26 cellular contexts compared by ENCODE assay signal in genomic region chr3:180531303-180532278, GRCh38.
"Had no signal": no experiment of that assay in that cellular context is flagged by ENCODE, and none has a peak within 500 bp of the region (broad histone marks: within the 10 kb centered on the region; RNA-seq: fewer than 3 reads in every experiment).

No MANE protein-coding gene starts in this region.

- H3K27me3 Mint-ChIP-seq: activated CD4-positive, alpha-beta T cell treated with anti-CD3 and anti-CD28 coated beads for 36 hours; activated CD4-positive, alpha-beta T cell treated with anti-CD3 and anti-CD28 coated beads, Interleukin-2, amount 10 ng/mL, durations not matched to agents 24 days and 14 days; activated naive CD4-positive, alpha-beta T cell treated with anti-CD3 and anti-CD28 coated beads, Interleukin-2, amount 10 ng/mL, durations not matched to agents 7 days and 5 days; central memory CD8-positive, alpha-beta T cell had no signal

- H3K4me3 Mint-ChIP-seq: activated CD4-positive, alpha-beta memory T cell treated with anti-CD3 and anti-CD28 coated beads for 36 hours; activated CD4-positive, alpha-beta T cell treated with anti-CD3 and anti-CD28 coated beads for 36 hours; activated CD4-positive, alpha-beta T cell treated with anti-CD3 and anti-CD28 coated beads, Interleukin-2, amount 10 ng/mL, durations not matched to agents 24 days and 14 days; activated naive CD4-positive, alpha-beta T cell treated with anti-CD3 and anti-CD28 coated beads, Interleukin-2, amount 10 ng/mL, durations not matched to agents 7 days and 5 days; activated naive CD8-positive, alpha-beta T cell treated with anti-CD3 and anti-CD28 coated beads, Interleukin-2, amount 10 ng/mL, durations not matched to agents 7 days and 5 days; activated T-cell treated with anti-CD3 and anti-CD28 coated beads, Interleukin-2, amount 50 U/mL, for 24 hours; activated T-cell treated with anti-CD3 and anti-CD28 coated beads, Interleukin-2, amount 50 U/mL, for 72 hours; central memory CD8-positive, alpha-beta T cell; effector memory CD8-positive, alpha-beta T cell had no signal

- ATAC-seq: activated CD4-positive, alpha-beta T cell treated with anti-CD3 and anti-CD28 coated beads for 36 hours; activated naive CD4-positive, alpha-beta T cell treated with anti-CD3 and anti-CD28 coated beads, Interleukin-2, amount 50 U/mL, for 72 hours; activated T-cell treated with anti-CD3 and anti-CD28 coated beads, Interleukin-2, amount 50 U/mL, for 72 hours; effector memory CD8-positive, alpha-beta T cell; foreskin keratinocyte; gastrocnemius medialis had no signal

- H3K4me1 Mint-ChIP-seq: activated CD4-positive, alpha-beta T cell treated with anti-CD3 and anti-CD28 coated beads for 36 hours; activated CD4-positive, alpha-beta T cell treated with anti-CD3 and anti-CD28 coated beads, Interleukin-2, amount 10 ng/mL, durations not matched to agents 24 days and 14 days; activated naive CD4-positive, alpha-beta T cell treated with anti-CD3 and anti-CD28 coated beads, Interleukin-2, amount 10 ng/mL, durations not matched to agents 7 days and 5 days; activated naive CD8-positive, alpha-beta T cell treated with anti-CD3 and anti-CD28 coated beads, Interleukin-2, amount 10 ng/mL, durations not matched to agents 7 days and 5 days; central memory CD8-positive, alpha-beta T cell had no signal

- H3K27me3 ChIP-seq: brain microvascular endothelial cell, foreskin keratinocyte, gastrocnemius medialis had no signal

- H3K9me3 Mint-ChIP-seq: activated CD4-positive, alpha-beta memory T cell treated with anti-CD3 and anti-CD28 coated beads for 36 hours; activated CD4-positive, alpha-beta T cell treated with anti-CD3 and anti-CD28 coated beads, Interleukin-2, amount 10 ng/mL, durations not matched to agents 24 days and 14 days; activated naive CD4-positive, alpha-beta T cell treated with anti-CD3 and anti-CD28 coated beads, Interleukin-2, amount 10 ng/mL, durations not matched to agents 7 days and 5 days; activated naive CD4-positive, alpha-beta T cell treated with anti-CD3 and anti-CD28 coated beads, Interleukin-2, amount 50 U/mL, for 72 hours; activated naive CD8-positive, alpha-beta T cell treated with anti-CD3 and anti-CD28 coated beads, Interleukin-2, amount 10 ng/mL, durations not matched to agents 7 days and 5 days; activated T-cell treated with anti-CD3 and anti-CD28 coated beads, Interleukin-2, amount 50 U/mL, for 24 hours; central memory CD8-positive, alpha-beta T cell had no signal

- H3K9me3 ChIP-seq: gastrocnemius medialis had no signal

- H3K36me3 Mint-ChIP-seq: activated CD4-positive, alpha-beta memory T cell treated with anti-CD3 and anti-CD28 coated beads for 36 hours; activated naive CD4-positive, alpha-beta T cell treated with anti-CD3 and anti-CD28 coated beads, Interleukin-2, amount 10 ng/mL, durations not matched to agents 7 days and 5 days; activated naive CD4-positive, alpha-beta T cell treated with anti-CD3 and anti-CD28 coated beads, Interleukin-2, amount 50 U/mL, for 72 hours; activated naive CD8-positive, alpha-beta T cell treated with anti-CD3 and anti-CD28 coated beads, Interleukin-2, amount 10 ng/mL, durations not matched to agents 7 days and 5 days had no signal

- H3K27ac Mint-ChIP-seq: activated CD4-positive, alpha-beta memory T cell treated with anti-CD3 and anti-CD28 coated beads for 36 hours; activated CD4-positive, alpha-beta T cell treated with anti-CD3 and anti-CD28 coated beads for 36 hours; activated CD4-positive, alpha-beta T cell treated with anti-CD3 and anti-CD28 coated beads, Interleukin-2, amount 10 ng/mL, durations not matched to agents 24 days and 14 days; activated naive CD4-positive, alpha-beta T cell treated with anti-CD3 and anti-CD28 coated beads, Interleukin-2, amount 10 ng/mL, durations not matched to agents 7 days and 5 days; activated naive CD4-positive, alpha-beta T cell treated with anti-CD3 and anti-CD28 coated beads, Interleukin-2, amount 50 U/mL, for 72 hours; activated naive CD8-positive, alpha-beta T cell treated with anti-CD3 and anti-CD28 coated beads, Interleukin-2, amount 10 ng/mL, durations not matched to agents 7 days and 5 days; activated T-cell treated with anti-CD3 and anti-CD28 coated beads, Interleukin-2, amount 50 U/mL, for 24 hours; activated T-cell treated with anti-CD3 and anti-CD28 coated beads, Interleukin-2, amount 50 U/mL, for 72 hours; effector memory CD8-positive, alpha-beta T cell had no signal

- H3K36me3 ChIP-seq: brain microvascular endothelial cell, esophagus muscularis mucosa, gastrocnemius medialis had no signal

- H3K4me3 ChIP-seq: esophagus muscularis mucosa, gastrocnemius medialis had no signal

- DNase-seq: activated CD4-positive, alpha-beta memory T cell treated with anti-CD3 and anti-CD28 coated beads for 36 hours; activated CD4-positive, alpha-beta T cell treated with anti-CD3 and anti-CD28 coated beads for 36 hours; activated CD4-positive, alpha-beta T cell treated with anti-CD3 and anti-CD28 coated beads, Interleukin-2, amount 10 ng/mL, durations not matched to agents 24 days and 14 days; activated CD4-positive, CD25-positive, alpha-beta regulatory T cell; activated CD4-positive, CD25-positive, alpha-beta regulatory T cell treated with anti-CD3 and anti-CD28 coated beads, Interleukin-2, amount 50 U/mL, for 72 hours; activated CD8-positive, alpha-beta memory T cell treated with anti-CD3 and anti-CD28 coated beads, Interleukin-2, amount 50 U/mL, for 48 hours; activated gamma-delta T cell; activated naive CD4-positive, alpha-beta T cell; activated naive CD4-positive, alpha-beta T cell treated with anti-CD3 and anti-CD28 coated beads, Interleukin-2, amount 10 ng/mL, durations not matched to agents 7 days and 5 days; activated naive CD8-positive, alpha-beta T cell treated with anti-CD3 and anti-CD28 coated beads, Interleukin-2, amount 10 ng/mL, durations not matched to agents 7 days and 5 days; activated T-cell treated with anti-CD3 and anti-CD28 coated beads for 4 hours; activated T-cell treated with anti-CD3 and anti-CD28 coated beads, Interleukin-2, amount 50 U/mL, for 24 hours; activated T-cell treated with anti-CD3 and anti-CD28 coated beads, Interleukin-2, amount 50 U/mL, for 72 hours; brain microvascular endothelial cell; cortex of kidney; dermis blood vessel endothelial cell; effector CD4-positive, alpha-beta T cell; effector memory CD8-positive, alpha-beta T cell; erythroblast; foreskin keratinocyte; gastrocnemius medialis; glutamatergic neuron; T-helper 2 cell had no signal

- H3K4me1 ChIP-seq: esophagus muscularis mucosa, foreskin keratinocyte, gastrocnemius medialis had no signal

- H3K27ac ChIP-seq: brain microvascular endothelial cell, esophagus muscularis mucosa, foreskin keratinocyte, gastrocnemius medialis had no signal
